ENCODE assay signal across 9 cellular contexts in genomic region chr1:203308205-203309114, GRCh38. TPM values are rescaled to one million over a fixed set of nuclear protein-coding genes. Genes with fewer than 3 reads are reported as not detected.
DNase-seq lines count a peak whose midpoint lies in the region; ATAC-seq and TF ChIP-seq lines count a peak whose summit lies in the region.
"Had no signal": no experiment of that assay in that cellular context is flagged by ENCODE, and none has a peak within 500 bp of the region (broad histone marks: within the 10 kb centered on the region; RNA-seq: fewer than 3 reads in every experiment).

No MANE protein-coding gene starts in this region.

- TF ChIP-seq CTCF in left lung (IDR thresholded peaks at IDR 0.05) (no peak), thoracic aorta (IDR thresholded peaks at IDR 0.05) (no peak)

- ATAC-seq in left lung (no peak), thoracic aorta (ENCODE audit: insufficient number of reproducible peaks, low FRiP score, low read depth) (no peak), HG02981 (IDR thresholded peaks at IDR 0.05; ENCODE audit: unreplicated experiment) (no peak)

- H3K4me3 Mint-ChIP-seq in activated CD4-positive, alpha-beta T cell treated with anti-CD3 and anti-CD28 coated beads, Interleukin-2, amount 10 ng/mL, durations not matched to agents 7 days and 5 days = peak overlapping the region; percentile 96
- H3K4me3 Mint-ChIP-seq in activated naive CD8-positive, alpha-beta T cell = peak overlapping the region; percentile 94

- CTCF ChIA-PET in activated CD4-positive, alpha-beta T cell treated with anti-CD3 and anti-CD28 coated beads, Interleukin-2, amount 10 ng/mL, durations not matched to agents 7 days and 5 days (lab: Charles Lee) = interaction anchor here (1.3 to 9.7 kb wide), 10 partner anchors 9 to 39 kb away, joined by 4 to 144 read pairs (median 25); no protein-coding TSS in a partner anchor

- POLR2A ChIA-PET in activated CD4-positive, alpha-beta T cell treated with anti-CD3 and anti-CD28 coated beads, Interleukin-2, amount 10 ng/mL, durations not matched to agents 7 days and 5 days (lab: Charles Lee) = interaction anchor here (1.0 to 2.0 kb wide), 3 partner anchors 13 to 16 kb away, joined by 4 to 10 read pairs (median 10); no protein-coding TSS in a partner anchor

- H3K27me3 ChIP-seq in left lung = no peaks in the 10 kb centered on the region
- H3K27me3 ChIP-seq in thoracic aorta (replicated peaks; ENCODE audit: insufficient read depth) = no peaks in the 10 kb centered on the region

- H3K27ac ChIP-seq in left lung = peak overlapping the region; percentile 99
- peak overlapping the region; percentile 9 to 99 for H3K27ac ChIP-seq in thoracic aorta

- peak overlapping the region; percentile 96 to 98 for H3K4me3 ChIP-seq in left lung
- peak overlapping the region; percentile 95 for H3K4me3 ChIP-seq in thoracic aorta

- H3K36me3 ChIP-seq in left lung (peaks cover 0 to 38% of the 10 kb centered on the region in 2 donors), thoracic aorta (peaks cover 16% of the 10 kb centered on the region)

- H3K9me3 Mint-ChIP-seq in activated CD4-positive, alpha-beta T cell treated with anti-CD3 and anti-CD28 coated beads, Interleukin-2, amount 10 ng/mL, durations not matched to agents 7 days and 5 days = no peaks in the 10 kb centered on the region
- H3K9me3 Mint-ChIP-seq in activated naive CD8-positive, alpha-beta T cell (ENCODE audit: low read depth) = no peaks in the 10 kb centered on the region

- peaks cover 65% of the 10 kb centered on the region for H3K36me3 Mint-ChIP-seq in activated CD4-positive, alpha-beta T cell treated with anti-CD3 and anti-CD28 coated beads, Interleukin-2, amount 10 ng/mL, durations not matched to agents 7 days and 5 days (ENCODE audit: low read depth)
- peaks cover 28% of the 10 kb centered on the region for H3K36me3 Mint-ChIP-seq in activated naive CD8-positive, alpha-beta T cell

- peak overlapping the region; percentile 96 for H3K27ac Mint-ChIP-seq in activated CD4-positive, alpha-beta T cell treated with anti-CD3 and anti-CD28 coated beads, Interleukin-2, amount 10 ng/mL, durations not matched to agents 7 days and 5 days
- H3K27ac Mint-ChIP-seq in activated naive CD8-positive, alpha-beta T cell = peak overlapping the region; percentile 87

- intact Hi-C loops in left lung (cut with DNase I) = no loop called here

- peaks cover 62% of the 10 kb centered on the region for H3K4me1 Mint-ChIP-seq in activated CD4-positive, alpha-beta T cell treated with anti-CD3 and anti-CD28 coated beads, Interleukin-2, amount 10 ng/mL, durations not matched to agents 7 days and 5 days
- peaks cover 61% of the 10 kb centered on the region for H3K4me1 Mint-ChIP-seq in activated naive CD8-positive, alpha-beta T cell (ENCODE audit: low read depth)

- H3K27me3 Mint-ChIP-seq in activated CD4-positive, alpha-beta T cell treated with anti-CD3 and anti-CD28 coated beads, Interleukin-2, amount 10 ng/mL, durations not matched to agents 7 days and 5 days = no peaks in the 10 kb centered on the region
- no peaks in the 10 kb centered on the region for H3K27me3 Mint-ChIP-seq in activated naive CD8-positive, alpha-beta T cell

- no peak for DNase-seq in activated CD4-positive, alpha-beta T cell treated with anti-CD3 and anti-CD28 coated beads, Interleukin-2, amount 10 ng/mL, durations not matched to agents 7 days and 5 days
- no peak for DNase-seq in activated CD4-positive, alpha-beta T cell treated with anti-CD3 and anti-CD28 coated beads for 48 hours
- DNase-seq in left lung = no peak
- DNase-seq in thoracic aorta (ENCODE audit: low spot score) = no peak
- DNase-seq in islet precursor cell = no peak
- no peak for DNase-seq in NCI-H1105 treated with DMSO at 0.1 percent for 48 hours (lab: John Stamatoyannopoulos, UW)
- DNase-seq: stimulated activated naive CD4-positive, alpha-beta T cell treated with Interleukin-2 at 50 U/mL for 16 hours had no signal

- H3K4me1 ChIP-seq in left lung = peaks cover 13 to 53% of the 10 kb centered on the region in 2 donors
- peaks cover 14 to 42% of the 10 kb centered on the region in 2 donors for H3K4me1 ChIP-seq in thoracic aorta (ENCODE audit: control insufficient read depth in 1 of 2, low read depth in 2 of 2)

- no peaks in the 10 kb centered on the region for H3K9me3 ChIP-seq in left lung
- no peaks in the 10 kb centered on the region for H3K9me3 ChIP-seq in thoracic aorta

RNA-seq across cellular contexts. Expression of gene BTG2, which starts 3.1 kb away (rescaled TPM):
- 10 to 100 TPM; 73.6 to 82.3 TPM for total RNA-seq in activated CD4-positive, alpha-beta T cell treated with anti-CD3 and anti-CD28 coated beads, Interleukin-2, amount 10 ng/mL, durations not matched to agents 7 days and 5 days
- 10 to 100 TPM; 56.2 to 84.8 TPM for total RNA-seq in left lung
- total RNA-seq in thoracic aorta = 100 to 1,000 TPM; 119 to 164 TPM

RNA-seq across cellular contexts. Expression of gene FMOD, which starts 42.5 kb away (rescaled TPM):
- not detected for total RNA-seq in activated CD4-positive, alpha-beta T cell treated with anti-CD3 and anti-CD28 coated beads, Interleukin-2, amount 10 ng/mL, durations not matched to agents 7 days and 5 days
- 10 to 100 TPM; 36.6 to 59.8 TPM for total RNA-seq in left lung
- 100 to 1,000 TPM; 190 to 438 TPM for total RNA-seq in thoracic aorta

Comparison
In these comparisons a context has a peak if more than half of its experiments do, and no peak if none do; other contexts are left out.
1. RNA of gene FMOD, which starts 42.5 kb away (total RNA-seq): 190 to 438 TPM in thoracic aorta and 36.6 to 59.8 TPM in left lung; not detected in activated CD4-positive, alpha-beta T cell treated with anti-CD3 and anti-CD28 coated beads, Interleukin-2, amount 10 ng/mL, durations not matched to agents 7 days and 5 days; every median in the first group is over 10 times any median in the second.